Comparison of ENCODE assay signal across 8 cellular contexts in genomic region chr4:1171306-1172227, GRCh38. TPM values are rescaled to one million over a fixed set of nuclear protein-coding genes. Genes with fewer than 3 reads are reported as not detected.
DNase-seq lines count a peak whose midpoint lies in the region; ATAC-seq, FAIRE-seq and TF ChIP-seq lines count a peak whose summit lies in the region.

No MANE protein-coding gene starts in this region.

- intact Hi-C loops in left cardiac atrium (cut with DNase I): no loop called here
- intact Hi-C loops in gastrocnemius medialis (cut with DNase I; ENCODE audit: low total_unique reads): loop anchor here (5.0 to 10.0 kb wide), 2 partner anchors 176 to 487 kb away; partner anchors contain the start of genes SLC49A3 and UVSSA
- intact Hi-C loops in A673 (cut with micrococcal nuclease; ENCODE audit: unreplicated experiment): no loop called here

- no peak overlapping the region for H3K9ac ChIP-seq in HUES64 (ENCODE audit: low read depth, low read length)

- POLR2A ChIA-PET in A673 (lab: Charles Lee; ENCODE audit: low non-redundant PET): no interaction called here

- DNase-seq in activated T-helper 1 cell treated with Interleukin-2 at 50 U/mL for 16 hours (ENCODE audit: low read depth): peak; percentile 33
- DNase-seq in left cardiac atrium: peak; percentile 49
- no peak for DNase-seq in gastrocnemius medialis
- DNase-seq in RCC 7860 (ENCODE audit: low spot score): no peak
- no peak for DNase-seq in A673 (ENCODE audit: low spot score)

- BruUV-seq in A673 (replicated peaks; lab: Mats Ljungman, UMichigan): no TSS peak

- peaks cover 79% of the 10 kb centered on the region for H3K27me3 ChIP-seq in HUES64 (ENCODE audit: insufficient read depth, low read length)
- peaks cover 4 to 21% (median 9%) of the 10 kb centered on the region in 3 donors for H3K27me3 ChIP-seq in gastrocnemius medialis
- H3K27me3 ChIP-seq in A673 (replicated peaks; ENCODE audit: insufficient read depth, low read depth, low read length, poor library complexity): peaks cover 38% of the 10 kb centered on the region

- H3K27ac ChIP-seq in HUES64 (ENCODE audit: low read depth, low read length) (no peak overlapping the region), gastrocnemius medialis (peak overlapping the region; percentile 49 to 91 (median 86)), A673 (ENCODE audit: low read depth, low read length, poor library complexity, severe bottlenecking) (no peak overlapping the region)

- H3K9me3 ChIP-seq in HUES64 (ENCODE audit: insufficient read depth, low read depth, low read length) (no peaks in the 10 kb centered on the region), gastrocnemius medialis (no peaks in the 10 kb centered on the region), A673 (ENCODE audit: low read depth, low read length, poor library complexity, severe bottlenecking) (no peaks in the 10 kb centered on the region)

- H3K4me1 ChIP-seq in HUES64 (ENCODE audit: insufficient read depth, low read length): no peaks in the 10 kb centered on the region
- peaks cover 39 to 47% of the 10 kb centered on the region in 2 donors for H3K4me1 ChIP-seq in gastrocnemius medialis
- peaks cover 4% of the 10 kb centered on the region for H3K4me1 ChIP-seq in A673 (ENCODE audit: insufficient read depth, low read length, poor library complexity, severe bottlenecking)

- CTCF ChIA-PET in A673 (lab: Charles Lee): no interaction called here

- H3K36me3 ChIP-seq in HUES64 (ENCODE audit: insufficient read depth, low read length) (no peaks in the 10 kb centered on the region), gastrocnemius medialis (no peaks in the 10 kb centered on the region), A673 (ENCODE audit: insufficient read depth, low read length, poor library complexity, severe bottlenecking) (no peaks in the 10 kb centered on the region)

- no peak for TF ChIP-seq CTCF in gastrocnemius medialis (IDR thresholded peaks at IDR 0.05 in 4 of 5, conservative IDR thresholded peaks at IDR 0.05 in 1 of 5)
- TF ChIP-seq CTCF in A673 (conservative IDR thresholded peaks at IDR 0.05; ENCODE audit: low read depth, low read length): no peak

- H3K4me3 ChIP-seq in HUES64 (ENCODE audit: low read length): peak overlapping the region; percentile 45
- H3K4me3 ChIP-seq in gastrocnemius medialis: peak overlapping the region; percentile 28 to 42 (median 38)
- no peak overlapping the region for H3K4me3 ChIP-seq in A673 (ENCODE audit: low read depth, low read length, poor library complexity, severe bottlenecking)

- WGBS in HUES64: 5% methylated on average over 89 of the region's 89 CpGs

- no peak for TF ChIP-seq POLR2A in gastrocnemius medialis (IDR thresholded peaks at IDR 0.05)

- FAIRE-seq in RCC 7860 (lab: Jason Lieb, UNC): no peak

- in situ Hi-C loops in gastrocnemius medialis (cut with MboI; ENCODE audit: low sequenced_read_pairs in 4 of 4): no loop called here

- peak; percentile 7 to 9 for ATAC-seq in left cardiac atrium
- ATAC-seq in gastrocnemius medialis: no peak
- no peak for ATAC-seq in GM19395 (IDR thresholded peaks at IDR 0.05; ENCODE audit: unreplicated experiment)
- ATAC-seq in HG02885 (IDR thresholded peaks at IDR 0.05; ENCODE audit: poor library complexity, unreplicated experiment): no peak

RNA-seq across cellular contexts. Expression of gene SPON2, which starts 0.8 kb away (rescaled TPM):
- 1.1 TPM for polyA plus RNA-seq in HUES64 (2013, experiment 1 of 2)
- 1.8 TPM for polyA plus RNA-seq in HUES64 (2013, experiment 2 of 2)
- total RNA-seq in left cardiac atrium: 10 to 100 TPM; 14.0 to 33.0 TPM
- total RNA-seq in gastrocnemius medialis: 1 to 10 TPM; 5.0 to 8.9 (median 5.2) TPM
- total RNA-seq in A673 (2021): 2.3 and 4.8 TPM in 2 replicates

RNA-seq across cellular contexts. Expression of gene RNF212, which starts 58.2 kb away (rescaled TPM):
- polyA plus RNA-seq in HUES64 (2013, experiment 1 of 2): 0.95 TPM
- 2.4 TPM for polyA plus RNA-seq in HUES64 (2013, experiment 2 of 2)
- total RNA-seq in left cardiac atrium (1 to 10 TPM; 1.7 TPM), gastrocnemius medialis (1 to 10 TPM in 1 of 4 donors, not detected in 3; 1.3 TPM), A673 (2021) (2.4 and 2.8 TPM in 2 replicates)

Comparison
In these comparisons a context has a peak if more than half of its experiments do, and no peak if none do; other contexts are left out.
1. H3K27ac ChIP-seq: peak in gastrocnemius medialis (4 of 4); none in HUES64 (single experiment) and A673 (single experiment).
2. DNase-seq: peak in activated T-helper 1 cell treated with Interleukin-2 at 50 U/mL for 16 hours (single experiment) and left cardiac atrium (single experiment); none in gastrocnemius medialis (0 of 2), RCC 7860 (single experiment) and A673 (single experiment).
3. ATAC-seq: peak in left cardiac atrium (2 of 2); none in gastrocnemius medialis (0 of 2), GM19395 (single experiment) and HG02885 (single experiment).